2 cellular contexts compared by ENCODE assay signal in genomic region chr9:87677776-87678587, GRCh38.
TF ChIP-seq lines count a peak whose summit lies in the region.

No MANE protein-coding gene starts in this region.

TF ChIP-seq in HepG2, 621 proteins besides CTCF, POLR2A, EP300 and RAD21:
- TF ChIP-seq MAFK (conservative IDR thresholded peaks at IDR 0.05 in 1 of 2, IDR thresholded peaks at IDR 0.05 in 1 of 2; ENCODE audit: low read length in 2 of 2) (peak; percentile 82 to 90), ATF3 (CRISPR knock-in tag; IDR thresholded peaks at IDR 0.05) (no peak), MAFF (IDR thresholded peaks at IDR 0.05; ENCODE audit: low read depth, low read length) (peak; percentile 83)

TF ChIP-seq in IMR-90, 13 proteins besides CTCF, POLR2A, EP300 and RAD21:
- TF ChIP-seq MAFK (IDR thresholded peaks at IDR 0.05; ENCODE audit: low read depth, low read length) (peak; percentile 77), CEBPB (IDR thresholded peaks at IDR 0.05; ENCODE audit: low read depth, low read length) (no peak)
TF ChIP-seq in IMR-90: peak in this region for 1.
